ENCODE assay signal across 1 cellular context in the genomic region with DNA sequence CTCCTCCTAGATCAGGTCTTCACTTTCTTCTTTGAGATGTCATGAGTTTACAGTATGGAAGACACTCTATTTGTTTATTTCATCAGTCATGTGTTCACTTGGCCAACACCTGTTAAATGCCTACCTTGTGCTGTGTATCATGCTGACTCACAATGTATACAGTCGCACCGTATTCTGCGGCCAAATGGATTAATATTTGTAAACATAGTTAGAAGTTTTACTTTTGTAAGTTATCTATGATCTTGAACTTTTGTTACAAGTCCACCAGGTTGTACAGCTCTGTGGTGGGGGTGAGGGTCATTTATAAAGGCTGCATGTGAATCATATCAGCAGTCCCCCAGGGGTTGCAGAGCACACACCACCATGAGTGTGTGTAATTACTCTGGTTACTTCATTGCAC.
TF ChIP-seq lines count a peak whose summit lies in the region.

No MANE protein-coding gene starts in this region.

TF ChIP-seq in H1, 55 proteins besides CTCF, POLR2A, EP300 and RAD21 (continued from another document):
- TF ChIP-seq, protein P1, sequence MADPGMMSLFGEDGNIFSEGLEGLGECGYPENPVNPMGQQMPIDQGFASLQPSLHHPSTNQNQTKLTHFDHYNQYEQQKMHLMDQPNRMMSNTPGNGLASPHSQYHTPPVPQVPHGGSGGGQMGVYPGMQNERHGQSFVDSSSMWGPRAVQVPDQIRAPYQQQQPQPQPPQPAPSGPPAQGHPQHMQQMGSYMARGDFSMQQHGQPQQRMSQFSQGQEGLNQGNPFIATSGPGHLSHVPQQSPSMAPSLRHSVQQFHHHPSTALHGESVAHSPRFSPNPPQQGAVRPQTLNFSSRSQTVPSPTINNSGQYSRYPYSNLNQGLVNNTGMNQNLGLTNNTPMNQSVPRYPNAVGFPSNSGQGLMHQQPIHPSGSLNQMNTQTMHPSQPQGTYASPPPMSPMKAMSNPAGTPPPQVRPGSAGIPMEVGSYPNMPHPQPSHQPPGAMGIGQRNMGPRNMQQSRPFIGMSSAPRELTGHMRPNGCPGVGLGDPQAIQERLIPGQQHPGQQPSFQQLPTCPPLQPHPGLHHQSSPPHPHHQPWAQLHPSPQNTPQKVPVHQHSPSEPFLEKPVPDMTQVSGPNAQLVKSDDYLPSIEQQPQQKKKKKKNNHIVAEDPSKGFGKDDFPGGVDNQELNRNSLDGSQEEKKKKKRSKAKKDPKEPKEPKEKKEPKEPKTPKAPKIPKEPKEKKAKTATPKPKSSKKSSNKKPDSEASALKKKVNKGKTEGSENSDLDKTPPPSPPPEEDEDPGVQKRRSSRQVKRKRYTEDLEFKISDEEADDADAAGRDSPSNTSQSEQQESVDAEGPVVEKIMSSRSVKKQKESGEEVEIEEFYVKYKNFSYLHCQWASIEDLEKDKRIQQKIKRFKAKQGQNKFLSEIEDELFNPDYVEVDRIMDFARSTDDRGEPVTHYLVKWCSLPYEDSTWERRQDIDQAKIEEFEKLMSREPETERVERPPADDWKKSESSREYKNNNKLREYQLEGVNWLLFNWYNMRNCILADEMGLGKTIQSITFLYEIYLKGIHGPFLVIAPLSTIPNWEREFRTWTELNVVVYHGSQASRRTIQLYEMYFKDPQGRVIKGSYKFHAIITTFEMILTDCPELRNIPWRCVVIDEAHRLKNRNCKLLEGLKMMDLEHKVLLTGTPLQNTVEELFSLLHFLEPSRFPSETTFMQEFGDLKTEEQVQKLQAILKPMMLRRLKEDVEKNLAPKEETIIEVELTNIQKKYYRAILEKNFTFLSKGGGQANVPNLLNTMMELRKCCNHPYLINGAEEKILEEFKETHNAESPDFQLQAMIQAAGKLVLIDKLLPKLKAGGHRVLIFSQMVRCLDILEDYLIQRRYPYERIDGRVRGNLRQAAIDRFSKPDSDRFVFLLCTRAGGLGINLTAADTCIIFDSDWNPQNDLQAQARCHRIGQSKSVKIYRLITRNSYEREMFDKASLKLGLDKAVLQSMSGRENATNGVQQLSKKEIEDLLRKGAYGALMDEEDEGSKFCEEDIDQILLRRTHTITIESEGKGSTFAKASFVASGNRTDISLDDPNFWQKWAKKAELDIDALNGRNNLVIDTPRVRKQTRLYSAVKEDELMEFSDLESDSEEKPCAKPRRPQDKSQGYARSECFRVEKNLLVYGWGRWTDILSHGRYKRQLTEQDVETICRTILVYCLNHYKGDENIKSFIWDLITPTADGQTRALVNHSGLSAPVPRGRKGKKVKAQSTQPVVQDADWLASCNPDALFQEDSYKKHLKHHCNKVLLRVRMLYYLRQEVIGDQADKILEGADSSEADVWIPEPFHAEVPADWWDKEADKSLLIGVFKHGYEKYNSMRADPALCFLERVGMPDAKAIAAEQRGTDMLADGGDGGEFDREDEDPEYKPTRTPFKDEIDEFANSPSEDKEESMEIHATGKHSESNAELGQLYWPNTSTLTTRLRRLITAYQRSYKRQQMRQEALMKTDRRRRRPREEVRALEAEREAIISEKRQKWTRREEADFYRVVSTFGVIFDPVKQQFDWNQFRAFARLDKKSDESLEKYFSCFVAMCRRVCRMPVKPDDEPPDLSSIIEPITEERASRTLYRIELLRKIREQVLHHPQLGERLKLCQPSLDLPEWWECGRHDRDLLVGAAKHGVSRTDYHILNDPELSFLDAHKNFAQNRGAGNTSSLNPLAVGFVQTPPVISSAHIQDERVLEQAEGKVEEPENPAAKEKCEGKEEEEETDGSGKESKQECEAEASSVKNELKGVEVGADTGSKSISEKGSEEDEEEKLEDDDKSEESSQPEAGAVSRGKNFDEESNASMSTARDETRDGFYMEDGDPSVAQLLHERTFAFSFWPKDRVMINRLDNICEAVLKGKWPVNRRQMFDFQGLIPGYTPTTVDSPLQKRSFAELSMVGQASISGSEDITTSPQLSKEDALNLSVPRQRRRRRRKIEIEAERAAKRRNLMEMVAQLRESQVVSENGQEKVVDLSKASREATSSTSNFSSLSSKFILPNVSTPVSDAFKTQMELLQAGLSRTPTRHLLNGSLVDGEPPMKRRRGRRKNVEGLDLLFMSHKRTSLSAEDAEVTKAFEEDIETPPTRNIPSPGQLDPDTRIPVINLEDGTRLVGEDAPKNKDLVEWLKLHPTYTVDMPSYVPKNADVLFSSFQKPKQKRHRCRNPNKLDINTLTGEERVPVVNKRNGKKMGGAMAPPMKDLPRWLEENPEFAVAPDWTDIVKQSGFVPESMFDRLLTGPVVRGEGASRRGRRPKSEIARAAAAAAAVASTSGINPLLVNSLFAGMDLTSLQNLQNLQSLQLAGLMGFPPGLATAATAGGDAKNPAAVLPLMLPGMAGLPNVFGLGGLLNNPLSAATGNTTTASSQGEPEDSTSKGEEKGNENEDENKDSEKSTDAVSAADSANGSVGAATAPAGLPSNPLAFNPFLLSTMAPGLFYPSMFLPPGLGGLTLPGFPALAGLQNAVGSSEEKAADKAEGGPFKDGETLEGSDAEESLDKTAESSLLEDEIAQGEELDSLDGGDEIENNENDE (IDR thresholded peaks at IDR 0.05; ENCODE audit: insufficient replicate concordance, low read length), result no peak
